8 cellular contexts compared by ENCODE assay signal in the genomic region with DNA sequence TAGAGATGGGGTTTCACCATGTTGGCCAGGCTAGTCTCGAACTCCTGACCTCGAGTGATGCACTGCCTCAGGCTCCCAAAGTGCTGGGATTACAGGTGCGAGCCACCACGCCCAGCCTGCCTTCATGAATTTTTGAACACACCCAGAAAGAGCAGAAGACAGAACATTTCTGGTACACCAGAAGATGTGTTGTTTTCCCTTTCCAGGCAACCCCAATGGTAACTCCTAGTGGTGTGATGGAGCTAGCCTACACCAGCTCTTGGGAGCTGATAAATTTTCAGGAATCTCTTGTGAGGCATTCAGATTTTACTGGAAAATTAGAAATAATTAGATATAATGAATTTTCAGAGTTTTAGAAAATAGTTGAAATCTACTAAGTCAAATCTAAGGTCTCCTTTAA. TPM values are rescaled to one million over a fixed set of nuclear protein-coding genes. Genes with fewer than 3 reads are reported as not detected.
DNase-seq lines count a peak whose midpoint lies in the region; ATAC-seq, FAIRE-seq and TF ChIP-seq lines count a peak whose summit lies in the region.

No MANE protein-coding gene starts in this region.

- H3K27me3 ChIP-seq in transverse colon: no peaks in the 10 kb centered on the region

- H3K27ac ChIP-seq in kidney (ENCODE audit: low read depth in 2 of 2, low read length in 2 of 2) (no peak overlapping the region), transverse colon (peak overlapping the region; percentile 94 to 99 (median 97))

- H3K9me3 ChIP-seq in kidney (ENCODE audit: control insufficient read depth in 1 of 2, low read length in 2 of 2): no peaks in the 10 kb centered on the region
- H3K9me3 ChIP-seq in transverse colon: no peaks in the 10 kb centered on the region

- H3K4me1 ChIP-seq in kidney (ENCODE audit: control insufficient read depth in 1 of 2, insufficient read depth in 1 of 2, low read depth in 1 of 2, low read length in 2 of 2) (no peaks in the 10 kb centered on the region), transverse colon (peaks cover 3 to 13% (median 9%) of the 10 kb centered on the region in 4 donors)

- no peak overlapping the region for H3K9ac ChIP-seq in kidney (ENCODE audit: low read length in 2 of 2)

- DNase-seq in activated naive CD4-positive, alpha-beta T cell treated with anti-CD3 and anti-CD28 coated beads, Interleukin-2, amount 10 ng/mL, durations not matched to agents 7 days and 5 days: no peak
- DNase-seq in activated naive CD4-positive, alpha-beta T cell treated with Interleukin-2 at 50 U/mL for 16 hours: no peak
- no peak for DNase-seq in activated CD8-positive, alpha-beta T cell treated with anti-CD3 and anti-CD28 coated beads, Interleukin-2, amount 10 ng/mL, durations not matched to agents 7 days and 5 days
- DNase-seq in kidney (no peak), transverse colon (no peak), GM12891 (ENCODE audit: insufficient read length, low spot score) (no peak), GM19239 (ENCODE audit: insufficient read length, low spot score) (no peak)

- FAIRE-seq in kidney (lab: Jason Lieb, UNC) (no peak), GM12891 (lab: Jason Lieb, UNC) (no peak), GM19239 (lab: Jason Lieb, UNC) (no peak)

- H3K36me3 ChIP-seq in kidney (ENCODE audit: control insufficient read depth in 1 of 2, insufficient read depth in 2 of 2, low read length in 2 of 2): no peaks in the 10 kb centered on the region
- H3K36me3 ChIP-seq in transverse colon: no peaks in the 10 kb centered on the region

- no peak for TF ChIP-seq EP300 in transverse colon (IDR thresholded peaks at IDR 0.05; ENCODE audit: low read depth)

- peaks cover 5% of the 10 kb centered on the region for H3K36me3 Mint-ChIP-seq in activated naive CD4-positive, alpha-beta T cell treated with anti-CD3 and anti-CD28 coated beads, Interleukin-2, amount 10 ng/mL, durations not matched to agents 7 days and 5 days
- H3K36me3 Mint-ChIP-seq in activated CD8-positive, alpha-beta T cell treated with anti-CD3 and anti-CD28 coated beads, Interleukin-2, amount 10 ng/mL, durations not matched to agents 7 days and 5 days (ENCODE audit: low read depth): peaks cover 9% of the 10 kb centered on the region

- TF ChIP-seq CTCF in kidney (IDR thresholded peaks at IDR 0.05; ENCODE audit: borderline replicate concordance, extremely low read depth, insufficient read depth) (no peak), transverse colon (IDR thresholded peaks at IDR 0.05) (peak in 1 of 5 experiments; percentile 13)

- H3K4me1 Mint-ChIP-seq in activated naive CD4-positive, alpha-beta T cell treated with anti-CD3 and anti-CD28 coated beads, Interleukin-2, amount 10 ng/mL, durations not matched to agents 7 days and 5 days: peaks cover 18% of the 10 kb centered on the region
- peaks cover 13% of the 10 kb centered on the region for H3K4me1 Mint-ChIP-seq in activated CD8-positive, alpha-beta T cell treated with anti-CD3 and anti-CD28 coated beads, Interleukin-2, amount 10 ng/mL, durations not matched to agents 7 days and 5 days (ENCODE audit: low read depth)

- TF ChIP-seq POLR2A in transverse colon (IDR thresholded peaks at IDR 0.05) (no peak), GM12891 (IDR thresholded peaks at IDR 0.05; ENCODE audit: low read depth, low read length) (no peak)

- in situ Hi-C loops in transverse colon (cut with MboI; ENCODE audit: low pct_ligation_motif_present in 1 of 4, low pct_unique_long_range_greater_than_20kb in 1 of 4, low sequenced_read_pairs in 3 of 4): loop anchor here in 2 of 4 donors (5.0 to 10.0 kb wide), 2 partner anchors 60 to 68 kb away; no protein-coding TSS in a partner anchor

- CTCF ChIA-PET in activated naive CD4-positive, alpha-beta T cell treated with anti-CD3 and anti-CD28 coated beads, Interleukin-2, amount 10 ng/mL, durations not matched to agents 7 days and 5 days (lab: Charles Lee): interaction anchor here (0.7 to 1.4 kb wide), 3 partner anchors 72 to 190 kb away, joined by 3 to 4 read pairs (median 3); no protein-coding TSS in a partner anchor
- CTCF ChIA-PET in activated CD8-positive, alpha-beta T cell treated with anti-CD3 and anti-CD28 coated beads, Interleukin-2, amount 10 ng/mL, durations not matched to agents 7 days and 5 days (lab: Charles Lee): interaction anchor here (0.8 to 1.4 kb wide), 11 partner anchors 10 to 564 kb away, joined by 3 to 22 read pairs (median 4); no protein-coding TSS in a partner anchor

- peaks cover 4% of the 10 kb centered on the region for H3K27me3 Mint-ChIP-seq in activated naive CD4-positive, alpha-beta T cell treated with anti-CD3 and anti-CD28 coated beads, Interleukin-2, amount 10 ng/mL, durations not matched to agents 7 days and 5 days
- H3K27me3 Mint-ChIP-seq in activated CD8-positive, alpha-beta T cell treated with anti-CD3 and anti-CD28 coated beads, Interleukin-2, amount 10 ng/mL, durations not matched to agents 7 days and 5 days (ENCODE audit: low read depth): peaks cover 2% of the 10 kb centered on the region

- ATAC-seq in activated CD8-positive, alpha-beta T cell treated with anti-CD3 and anti-CD28 coated beads, Interleukin-2, amount 10 ng/mL, durations not matched to agents 7 days and 5 days: no peak
- no peak for ATAC-seq in GM18517 (IDR thresholded peaks at IDR 0.05; ENCODE audit: unreplicated experiment)

- peak overlapping the region; percentile 96 for H3K27ac Mint-ChIP-seq in activated naive CD4-positive, alpha-beta T cell treated with anti-CD3 and anti-CD28 coated beads, Interleukin-2, amount 10 ng/mL, durations not matched to agents 7 days and 5 days
- H3K27ac Mint-ChIP-seq in activated CD8-positive, alpha-beta T cell treated with anti-CD3 and anti-CD28 coated beads, Interleukin-2, amount 10 ng/mL, durations not matched to agents 7 days and 5 days: peak overlapping the region; percentile 99

- H3K4me3 ChIP-seq in kidney (ENCODE audit: low read length in 2 of 2) (peak overlapping the region; percentile 84 to 88), transverse colon (peak overlapping the region in 3 of 4 donors; percentile 52 to 80 (median 79))

- H3K9me3 Mint-ChIP-seq in activated naive CD4-positive, alpha-beta T cell treated with anti-CD3 and anti-CD28 coated beads, Interleukin-2, amount 10 ng/mL, durations not matched to agents 7 days and 5 days: no peaks in the 10 kb centered on the region
- H3K9me3 Mint-ChIP-seq in activated CD8-positive, alpha-beta T cell treated with anti-CD3 and anti-CD28 coated beads, Interleukin-2, amount 10 ng/mL, durations not matched to agents 7 days and 5 days (ENCODE audit: insufficient read depth): peaks cover 6% of the 10 kb centered on the region

- POLR2A ChIA-PET in activated CD8-positive, alpha-beta T cell treated with anti-CD3 and anti-CD28 coated beads, Interleukin-2, amount 10 ng/mL, durations not matched to agents 7 days and 5 days (lab: Charles Lee): interaction anchor here (0.5 to 2.2 kb wide), 16 partner anchors 9 to 711 kb away, joined by 3 to 37 read pairs (median 4); no protein-coding TSS in a partner anchor

- intact Hi-C loops in kidney (cut with DNase I) (no loop called here), transverse colon (cut with DNase I; ENCODE audit: low total_unique reads) (loop anchor here (10.0 kb wide), 1 partner anchor 60 kb away; no protein-coding TSS in a partner anchor)

- H3K4me3 Mint-ChIP-seq in activated naive CD4-positive, alpha-beta T cell treated with anti-CD3 and anti-CD28 coated beads, Interleukin-2, amount 10 ng/mL, durations not matched to agents 7 days and 5 days: peak overlapping the region; percentile 86
- peak overlapping the region; percentile 98 for H3K4me3 Mint-ChIP-seq in activated CD8-positive, alpha-beta T cell treated with anti-CD3 and anti-CD28 coated beads, Interleukin-2, amount 10 ng/mL, durations not matched to agents 7 days and 5 days

- WGBS in transverse colon (ENCODE audit: low coverage in 1 of 2), 2 donors: 85% methylated on average over 4 of the region's 4 CpGs; no CpG with 5 or more reads in 1 of the 2 donors

TF ChIP-seq in GM12891, 5 proteins besides CTCF, POLR2A, EP300 and RAD21:
- TF ChIP-seq POU2F2 (IDR thresholded peaks at IDR 0.05; ENCODE audit: low read depth, low read length) (no peak), TAF1 (IDR thresholded peaks at IDR 0.05; ENCODE audit: low read depth, low read length) (no peak), POLR2AphosphoS5 (IDR thresholded peaks at IDR 0.05; ENCODE audit: low read depth, low read length) (no peak), PAX5 (IDR thresholded peaks at IDR 0.05; ENCODE audit: insufficient read depth, low read length, severe bottlenecking) (no peak), SPI1 (IDR thresholded peaks at IDR 0.05; ENCODE audit: low read depth, low read length) (no peak)

RNA-seq across cellular contexts. Expression of gene CCDC7, which starts 0.9 kb away (rescaled TPM):
- total RNA-seq in activated CD8-positive, alpha-beta T cell treated with anti-CD3 and anti-CD28 coated beads, Interleukin-2, amount 10 ng/mL, durations not matched to agents 7 days and 5 days: 10 to 100 TPM; 15.7 to 15.8 TPM
- total RNA-seq in kidney (28.0 TPM), transverse colon (10 to 100 TPM in 3 of 4 donors, 1 to 10 TPM in 1; 4.8 to 17.6 (median 13.3) TPM)
- polyA plus RNA-seq in kidney (ENCODE audit: insufficient read depth, low read depth, low replicate concordance): 0.84 TPM
- 1.4 TPM for polyA plus RNA-seq in GM12891 (2012; ENCODE audit: low read depth, missing spikeins)

Comparison
In these comparisons a context has a peak if more than half of its experiments do, and no peak if none do; other contexts are left out.
1. H3K27ac ChIP-seq: peak in transverse colon (4 of 4); none in kidney (0 of 2).